In genomic region chr12:112214064-112214463, GRCh38 we compare ENCODE assay signal across 20 cellular contexts.
"Had no signal": no experiment of that assay in that cellular context is flagged by ENCODE, and none has a peak within 500 bp of the region (broad histone marks: within the 10 kb centered on the region; RNA-seq: fewer than 3 reads in every experiment).

No MANE protein-coding gene starts in this region.

- H3K27ac Mint-ChIP-seq: IgD-negative memory B cell had no signal

- H3K9me3 Mint-ChIP-seq: IgD-negative memory B cell had no signal

- DNase-seq: KBM-7, NCI-H1092, NCI-H1105 treated with DMSO at 0.1 percent for 48 hours, NCI-H1417 treated with DMSO at 0.1 percent for 48 hours, NCI-H146, NCI-H1694 treated with DMSO at 0.1 percent for 48 hours, NCI-H1930, NCI-H2081, NCI-H2107, NCI-H2227 treated with DMSO at 0.1 percent for 48 hours, NCI-H510A, NCI-H524 treated with DMSO at 0.1 percent for 48 hours, NCI-H69, NCI-H774, PC-3, SHP77, SK-N-SH, SW 1271 had no signal

- ATAC-seq: Panc1, PC-3 had no signal

- H3K4me3 Mint-ChIP-seq: IgD-negative memory B cell had no signal

- H3K27me3 Mint-ChIP-seq: IgD-negative memory B cell had no signal
